Comparison of ENCODE assay signal across 25 cellular contexts in the genomic region with DNA sequence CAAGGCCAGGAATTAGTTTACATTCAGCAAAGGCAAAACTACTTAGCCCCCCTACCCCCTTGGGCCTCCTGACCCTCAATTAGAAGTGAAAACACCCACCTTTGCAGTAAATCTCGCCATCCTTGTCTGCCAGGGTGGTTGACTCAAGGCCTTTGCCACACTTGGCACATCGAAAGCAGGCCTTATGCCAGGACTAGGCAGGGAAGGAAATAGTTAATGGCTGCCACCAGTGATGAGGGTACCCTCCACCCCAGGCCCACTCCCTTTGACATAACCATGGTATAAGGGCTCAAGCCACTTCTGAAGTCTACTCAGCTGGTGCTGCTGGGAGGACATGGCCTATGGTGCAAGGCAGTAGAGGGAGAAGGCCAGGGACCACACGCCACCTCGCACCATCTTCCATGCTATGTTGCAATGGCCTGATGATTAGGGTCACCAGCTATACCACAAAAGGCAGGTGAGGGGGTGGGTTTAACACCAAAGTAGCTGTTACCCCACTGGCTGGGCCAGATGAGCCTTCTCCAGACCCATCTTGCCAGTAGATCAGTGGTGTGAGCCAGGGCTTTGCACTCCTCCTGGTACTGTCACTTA. TPM values are rescaled to one million over a fixed set of nuclear protein-coding genes. Genes with fewer than 3 reads are reported as not detected.
DNase-seq lines count a peak whose midpoint lies in the region; ATAC-seq and TF ChIP-seq lines count a peak whose summit lies in the region.
"Had no signal": no experiment of that assay in that cellular context is flagged by ENCODE, and none has a peak within 500 bp of the region (broad histone marks: within the 10 kb centered on the region; RNA-seq: fewer than 3 reads in every experiment).

No MANE protein-coding gene starts in this region.

- no peaks in the 10 kb centered on the region for H3K9me3 Mint-ChIP-seq in activated T-cell treated with anti-CD3 and anti-CD28 coated beads, Interleukin-2, amount 50 U/mL, for 4 hours
- H3K9me3 Mint-ChIP-seq: activated CD4-positive, alpha-beta T cell treated with anti-CD3 and anti-CD28 coated beads, Interleukin-2, amount 10 ng/mL, durations not matched to agents 24 days and 14 days; activated naive CD8-positive, alpha-beta T cell treated with anti-CD3 and anti-CD28 coated beads, Interleukin-2, amount 50 U/mL, for 24 hours; naive thymus-derived CD4-positive, alpha-beta T cell had no signal

- intact Hi-C loops in A673 (cut with micrococcal nuclease; ENCODE audit: unreplicated experiment): no loop called here
- intact Hi-C loops in ascending aorta (cut with DNase I): no loop called here

- H3K9me3 ChIP-seq in A673 (ENCODE audit: low read depth, low read length, poor library complexity, severe bottlenecking) (no peaks in the 10 kb centered on the region), ascending aorta (no peaks in the 10 kb centered on the region), mesodermal cell (ENCODE audit: control insufficient read depth, low read length) (no peaks in the 10 kb centered on the region), stomach smooth muscle (ENCODE audit: control insufficient read depth in 2 of 2, low read length in 2 of 2) (no peaks in the 10 kb centered on the region)
- H3K9me3 ChIP-seq: suprapubic skin had no signal

- peaks cover 11% of the 10 kb centered on the region for H3K27me3 Mint-ChIP-seq in activated T-cell treated with anti-CD3 and anti-CD28 coated beads, Interleukin-2, amount 50 U/mL, for 4 hours (ENCODE audit: low read depth)

- POLR2A ChIA-PET in A673 (lab: Charles Lee; ENCODE audit: low non-redundant PET): interaction anchor here (0.5 kb wide), 1 partner anchor 46 kb away, joined by 8 read pairs; no protein-coding TSS in a partner anchor

- no peak overlapping the region for H3K4me3 Mint-ChIP-seq in activated T-cell treated with anti-CD3 and anti-CD28 coated beads, Interleukin-2, amount 50 U/mL, for 4 hours
- H3K4me3 Mint-ChIP-seq: activated CD4-positive, alpha-beta T cell treated with anti-CD3 and anti-CD28 coated beads, Interleukin-2, amount 10 ng/mL, durations not matched to agents 24 days and 14 days; activated naive CD8-positive, alpha-beta T cell treated with anti-CD3 and anti-CD28 coated beads, Interleukin-2, amount 50 U/mL, for 24 hours had no signal

- H3K27me3 ChIP-seq in A673 (replicated peaks; ENCODE audit: insufficient read depth, low read depth, low read length, poor library complexity) (no peaks in the 10 kb centered on the region), ascending aorta (no peaks in the 10 kb centered on the region), stomach smooth muscle (ENCODE audit: control insufficient read depth in 1 of 2, insufficient read depth in 2 of 2, low read length in 2 of 2) (no peaks in the 10 kb centered on the region)
- H3K27me3 ChIP-seq: suprapubic skin had no signal

- ATAC-seq in activated T-cell treated with anti-CD3 and anti-CD28 coated beads, Interleukin-2, amount 50 U/mL, for 4 hours: no peak
- ATAC-seq: activated naive CD8-positive, alpha-beta T cell treated with anti-CD3 and anti-CD28 coated beads, Interleukin-2, amount 50 U/mL, for 24 hours; HCT116; naive thymus-derived CD4-positive, alpha-beta T cell; sciatic nerve had no signal

- 94 to 95% methylated on average over 3 of the region's 4 CpGs for WGBS in mesodermal cell (ENCODE audit: insufficient coverage in 2 of 2), 2 experiments

- peaks cover 76% of the 10 kb centered on the region for H3K36me3 ChIP-seq in A673 (ENCODE audit: insufficient read depth, low read length, poor library complexity, severe bottlenecking)
- H3K36me3 ChIP-seq in ascending aorta: peaks cover 61 to 75% of the 10 kb centered on the region in 2 donors
- peaks cover 6% of the 10 kb centered on the region for H3K36me3 ChIP-seq in mesodermal cell (ENCODE audit: control insufficient read depth, insufficient read depth, low read length)
- H3K36me3 ChIP-seq in stomach smooth muscle (ENCODE audit: control insufficient read depth in 2 of 2, insufficient read depth in 2 of 2, low read length in 2 of 2): peaks cover 66 to 70% of the 10 kb centered on the region in 2 donors

- no peak overlapping the region for H3K4me3 ChIP-seq in A673 (ENCODE audit: low read depth, low read length, poor library complexity, severe bottlenecking)
- no peak overlapping the region for H3K4me3 ChIP-seq in ascending aorta
- H3K4me3 ChIP-seq in mesodermal cell (ENCODE audit: extremely low read depth, insufficient read depth, low read length, poor library complexity, severe bottlenecking): no peak overlapping the region
- H3K4me3 ChIP-seq in stomach smooth muscle (ENCODE audit: low read length in 2 of 2): no peak overlapping the region
- H3K4me3 ChIP-seq: lung, suprapubic skin had no signal

- peak overlapping the region; percentile 7 to 42 for H3K9ac ChIP-seq in stomach smooth muscle (ENCODE audit: low read length in 2 of 2)

- BruUV-seq in A673 (replicated peaks; lab: Mats Ljungman, UMichigan): no TSS peak

- CTCF ChIA-PET in A673 (lab: Charles Lee): interaction anchor here (0.5 to 1.6 kb wide), 2 partner anchors 27 to 37 kb away, joined by 4 to 5 read pairs; no protein-coding TSS in a partner anchor

- DNase-seq in A673 (ENCODE audit: low spot score): no peak
- DNase-seq in ascending aorta (ENCODE audit: low spot score in 2 of 2): no peak
- no peak for DNase-seq in ureter (ENCODE audit: low spot score)
- no peak for DNase-seq in activated CD4-positive, alpha-beta T cell treated with anti-CD3 and anti-CD28 coated beads for 4 hours
- no peak for DNase-seq in NCI-H187 treated with DMSO at 0.1 percent for 48 hours (lab: John Stamatoyannopoulos, UW)
- no peak for DNase-seq in activated T-cell treated with anti-CD3 and anti-CD28 coated beads, Interleukin-2, amount 50 U/mL, for 4 hours
- DNase-seq: ACHN; activated CD4-positive, alpha-beta T cell treated with anti-CD3 and anti-CD28 coated beads, Interleukin-2, amount 10 ng/mL, durations not matched to agents 24 days and 14 days; activated CD8-positive, alpha-beta memory T cell treated with anti-CD3 and anti-CD28 coated beads, Interleukin-2, amount 50 U/mL, for 4 hours; activated naive CD8-positive, alpha-beta T cell treated with anti-CD3 and anti-CD28 coated beads, Interleukin-2, amount 50 U/mL, for 24 hours; C1 segment of cervical spinal cord; DND-41; hypothalamus; islet precursor cell; KBM-7; naive thymus-derived CD4-positive, alpha-beta T cell; NCI-H1436 treated with DMSO at 0.1 percent for 48 hours; NCI-H510A treated with DMSO at 0.1 percent for 48 hours; T-helper 2 cell had no signal

- TF ChIP-seq CTCF in A673 (conservative IDR thresholded peaks at IDR 0.05; ENCODE audit: low read depth, low read length) (no peak), ascending aorta (IDR thresholded peaks at IDR 0.05) (no peak)

- peaks cover 32% of the 10 kb centered on the region for H3K4me1 ChIP-seq in A673 (ENCODE audit: insufficient read depth, low read length, poor library complexity, severe bottlenecking)
- peaks cover 24 to 54% of the 10 kb centered on the region in 2 donors for H3K4me1 ChIP-seq in ascending aorta
- H3K4me1 ChIP-seq in mesodermal cell (ENCODE audit: control insufficient read depth, insufficient read depth, low read length, poor library complexity, severe bottlenecking): peaks cover 30% of the 10 kb centered on the region
- H3K4me1 ChIP-seq in stomach smooth muscle (ENCODE audit: control insufficient read depth, insufficient read depth, low read length): peaks cover 70% of the 10 kb centered on the region

- H3K27ac ChIP-seq in A673 (ENCODE audit: low read depth, low read length, poor library complexity, severe bottlenecking) (peak overlapping the region; percentile 45), ascending aorta (peak overlapping the region; percentile 63 to 72), mesodermal cell (ENCODE audit: low read depth, low read length, severe bottlenecking) (peak overlapping the region; percentile 36), stomach smooth muscle (ENCODE audit: low read length) (peak overlapping the region; percentile 100)
- H3K27ac ChIP-seq: suprapubic skin had no signal

- H3K36me3 Mint-ChIP-seq in activated T-cell treated with anti-CD3 and anti-CD28 coated beads, Interleukin-2, amount 50 U/mL, for 4 hours (ENCODE audit: insufficient read depth): peaks cover 9% of the 10 kb centered on the region

- peaks cover 15% of the 10 kb centered on the region for H3K4me1 Mint-ChIP-seq in activated T-cell treated with anti-CD3 and anti-CD28 coated beads, Interleukin-2, amount 50 U/mL, for 4 hours (ENCODE audit: low read depth)

RNA-seq across cellular contexts. Expression of a gene that starts 16.3 kb away (rescaled TPM):
- total RNA-seq in A673 (2021) (23.9 and 24.1 TPM in 2 replicates), ascending aorta (111 TPM), ureter (75.4 TPM)
- polyA plus RNA-seq in mesodermal cell (2013, experiment 1 of 2): 71.4 TPM
- 50.9 TPM for polyA plus RNA-seq in mesodermal cell (2013, experiment 2 of 2)
- 1 to 10 TPM; 1.4 to 4.1 (median 3.4) TPM for total RNA-seq in activated T-cell treated with anti-CD3 and anti-CD28 coated beads, Interleukin-2, amount 50 U/mL, for 4 hours

RNA-seq across cellular contexts. Expression of a gene that starts 21.6 kb away (rescaled TPM):
- total RNA-seq in A673 (2021) (402 and 517 TPM in 2 replicates), ascending aorta (948 TPM), ureter (545 TPM)
- polyA plus RNA-seq in mesodermal cell (2013, experiment 1 of 2): 73.2 TPM
- 56.8 TPM for polyA plus RNA-seq in mesodermal cell (2013, experiment 2 of 2)
- 10 to 100 TPM; 51.5 to 54.3 (median 52.4) TPM for total RNA-seq in activated T-cell treated with anti-CD3 and anti-CD28 coated beads, Interleukin-2, amount 50 U/mL, for 4 hours

RNA-seq across cellular contexts. Expression of a gene that starts 53.6 kb away (rescaled TPM):
- total RNA-seq in A673 (2021) (48.2 and 51.2 TPM in 2 replicates), ascending aorta (131 TPM), ureter (49.3 TPM)
- 56.2 TPM for polyA plus RNA-seq in mesodermal cell (2013, experiment 1 of 2)
- 48.2 TPM for polyA plus RNA-seq in mesodermal cell (2013, experiment 2 of 2)
- total RNA-seq in activated T-cell treated with anti-CD3 and anti-CD28 coated beads, Interleukin-2, amount 50 U/mL, for 4 hours: 1 to 10 TPM in 2 of 3 donors, under 1 TPM in 1; 0.81 to 1.3 (median 1.1) TPM

Comparison
In these comparisons a context has a peak if more than half of its experiments do, and no peak if none do; other contexts are left out.
1. H3K27ac ChIP-seq: peak in every context shown above with its lines; median percentile 100 in stomach smooth muscle; 68 in ascending aorta; 45 in A673; 36 in mesodermal cell.
2. RNA of a gene that starts 53.6 kb away (total RNA-seq): 131 TPM in ascending aorta (single experiment), 49.3 TPM in ureter (single experiment) and 48.2 to 51.2 TPM in A673; 0.81 to 1.3 TPM in activated T-cell treated with anti-CD3 and anti-CD28 coated beads, Interleukin-2, amount 50 U/mL, for 4 hours; every median in the first group is over 10 times any median in the second.